In genomic region chr2:29278964-29279363, GRCh38 we compare ENCODE assay signal across 19 cellular contexts.
DNase-seq lines count a peak whose midpoint lies in the region; ATAC-seq and TF ChIP-seq lines count a peak whose summit lies in the region.
"Had no signal": no experiment of that assay in that cellular context is flagged by ENCODE, and none has a peak within 500 bp of the region (broad histone marks: within the 10 kb centered on the region; RNA-seq: fewer than 3 reads in every experiment).

No MANE protein-coding gene starts in this region.

- peaks cover 27% of the 10 kb centered on the region for H3K27me3 Mint-ChIP-seq in activated CD4-positive, alpha-beta memory T cell treated with anti-CD3 and anti-CD28 coated beads, Interleukin-2, amount 10 ng/mL, durations not matched to agents 7 days and 5 days

- no peaks in the 10 kb centered on the region for H3K36me3 Mint-ChIP-seq in activated CD4-positive, alpha-beta memory T cell treated with anti-CD3 and anti-CD28 coated beads, Interleukin-2, amount 10 ng/mL, durations not matched to agents 7 days and 5 days (ENCODE audit: low read depth)
- H3K36me3 Mint-ChIP-seq: CD4-positive, CD25-positive, alpha-beta regulatory T cell; CD8-positive, alpha-beta T cell had no signal

- no peaks in the 10 kb centered on the region for H3K9me2 ChIP-seq in neural cell (ENCODE audit: insufficient read depth, low read length)

- H3K27ac ChIP-seq in cingulate gyrus (ENCODE audit: low read depth, low read length), result peak overlapping the region; percentile 5
- H3K27ac ChIP-seq in neural cell (ENCODE audit: low read length), result peak overlapping the region; percentile 73
- H3K27ac ChIP-seq: BLaER1, C4-2B had no signal

- no peak overlapping the region for H2AFZ ChIP-seq in neural cell (ENCODE audit: low read depth, low read length)

- TF ChIP-seq CTCF in neural cell (IDR thresholded peaks at IDR 0.05; ENCODE audit: poor library complexity, severe bottlenecking), result no peak

- H4K20me1 ChIP-seq in neural cell (ENCODE audit: insufficient read depth), result no peaks in the 10 kb centered on the region
- H4K20me1 ChIP-seq: BLaER1 had no signal

- POLR2A ChIA-PET in activated CD4-positive, alpha-beta memory T cell treated with anti-CD3 and anti-CD28 coated beads, Interleukin-2, amount 10 ng/mL, durations not matched to agents 7 days and 5 days (lab: Charles Lee), result no interaction called here

- H3K4me1 Mint-ChIP-seq in activated CD4-positive, alpha-beta memory T cell treated with anti-CD3 and anti-CD28 coated beads, Interleukin-2, amount 10 ng/mL, durations not matched to agents 7 days and 5 days, result no peaks in the 10 kb centered on the region
- H3K4me1 Mint-ChIP-seq: B cell; CD4-positive, CD25-positive, alpha-beta regulatory T cell had no signal

- peak; percentile 32 for TF ChIP-seq EP300 in neural cell (conservative IDR thresholded peaks at IDR 0.05; ENCODE audit: poor library complexity, severe bottlenecking)

- H3K4me3 Mint-ChIP-seq in activated CD4-positive, alpha-beta memory T cell treated with anti-CD3 and anti-CD28 coated beads, Interleukin-2, amount 10 ng/mL, durations not matched to agents 7 days and 5 days, result no peak overlapping the region
- H3K4me3 Mint-ChIP-seq: B cell; CD4-positive, CD25-positive, alpha-beta regulatory T cell; CD8-positive, alpha-beta T cell had no signal

- no peaks in the 10 kb centered on the region for H3K36me3 ChIP-seq in neural cell (ENCODE audit: insufficient read depth, low read length)
- H3K36me3 ChIP-seq: BLaER1 had no signal

- no peaks in the 10 kb centered on the region for H3K79me2 ChIP-seq in neural cell (replicated peaks; ENCODE audit: insufficient read depth, low read length)

- H3K4me2 ChIP-seq in neural cell (ENCODE audit: low read length), result peak overlapping the region; percentile 61
- H3K4me2 ChIP-seq: BLaER1 had no signal

- peak overlapping the region; percentile 43 for H3K9ac ChIP-seq in neural cell (ENCODE audit: low read length)
- H3K9ac ChIP-seq: BLaER1 had no signal

- DNase-seq in activated CD8-positive, alpha-beta memory T cell treated with anti-CD3 and anti-CD28 coated beads for 24 hours, result peak; percentile 7
- DNase-seq in activated CD8-positive, alpha-beta memory T cell treated with anti-CD3 and anti-CD28 coated beads, Interleukin-2, amount 50 U/mL, for 4 hours, result no peak
- peak; percentile 62 for DNase-seq in SK-N-DZ (ENCODE audit: low spot score)
- no peak for DNase-seq in activated CD4-positive, alpha-beta memory T cell treated with anti-CD3 and anti-CD28 coated beads, Interleukin-2, amount 10 ng/mL, durations not matched to agents 7 days and 5 days
- DNase-seq: Caco-2; CD4-positive, CD25-positive, alpha-beta regulatory T cell; CD8-positive, alpha-beta T cell; DMS153; DND-41; GOT3; H7; HCEC 1CT had no signal

- no peaks in the 10 kb centered on the region for H3K27me3 ChIP-seq in neural cell (ENCODE audit: insufficient read depth, low read depth, low read length)
- H3K27me3 ChIP-seq: BLaER1 had no signal

- no peak for ATAC-seq in GM18867 (IDR thresholded peaks at IDR 0.05; ENCODE audit: unreplicated experiment)
- no peak for ATAC-seq in GM19351 (IDR thresholded peaks at IDR 0.05; ENCODE audit: unreplicated experiment)
- ATAC-seq: CD8-positive, alpha-beta T cell had no signal

- CTCF ChIA-PET in activated CD4-positive, alpha-beta memory T cell treated with anti-CD3 and anti-CD28 coated beads, Interleukin-2, amount 10 ng/mL, durations not matched to agents 7 days and 5 days (lab: Charles Lee), result no interaction called here

- peak overlapping the region; percentile 24 for H3K4me3 ChIP-seq in neural cell (ENCODE audit: low read length)
- H3K4me3 ChIP-seq: BLaER1 had no signal

- H3F3A ChIP-seq in neural cell (ENCODE audit: insufficient read depth, low read length, poor library complexity, severe bottlenecking), result no peaks in the 10 kb centered on the region

- TF ChIP-seq RAD21 in neural cell (conservative IDR thresholded peaks at IDR 0.05), result no peak

- H3K9me3 Mint-ChIP-seq in activated CD4-positive, alpha-beta memory T cell treated with anti-CD3 and anti-CD28 coated beads, Interleukin-2, amount 10 ng/mL, durations not matched to agents 7 days and 5 days, result no peaks in the 10 kb centered on the region
- H3K9me3 Mint-ChIP-seq: CD8-positive, alpha-beta T cell had no signal

- no peaks in the 10 kb centered on the region for H3K9me3 ChIP-seq in neural cell (ENCODE audit: low read length)
- H3K9me3 ChIP-seq: BLaER1, Caco-2 had no signal

- no peak overlapping the region for H3K27ac Mint-ChIP-seq in activated CD4-positive, alpha-beta memory T cell treated with anti-CD3 and anti-CD28 coated beads, Interleukin-2, amount 10 ng/mL, durations not matched to agents 7 days and 5 days
- H3K27ac Mint-ChIP-seq: B cell; CD4-positive, CD25-positive, alpha-beta regulatory T cell; CD8-positive, alpha-beta T cell had no signal

TF ChIP-seq in neural cell, 6 proteins besides CTCF, POLR2A, EP300 and RAD21:
- TF ChIP-seq POLR2AphosphoS5 (IDR thresholded peaks at IDR 0.05), result no peak
- TF ChIP-seq REST (IDR thresholded peaks at IDR 0.05; ENCODE audit: borderline replicate concordance), result peak; percentile 49

Comparison
In these comparisons a context has a peak if more than half of its experiments do, and no peak if none do; other contexts are left out.
1. DNase-seq: peak in activated CD8-positive, alpha-beta memory T cell treated with anti-CD3 and anti-CD28 coated beads for 24 hours (single experiment) and SK-N-DZ (single experiment); none in activated CD8-positive, alpha-beta memory T cell treated with anti-CD3 and anti-CD28 coated beads, Interleukin-2, amount 50 U/mL, for 4 hours (single experiment) and activated CD4-positive, alpha-beta memory T cell treated with anti-CD3 and anti-CD28 coated beads, Interleukin-2, amount 10 ng/mL, durations not matched to agents 7 days and 5 days (single experiment).